ENCODE assay signal across 18 cellular contexts in genomic region chr5:148839960-148840359, GRCh38. TPM values are rescaled to one million over a fixed set of nuclear protein-coding genes. Genes with fewer than 3 reads are reported as not detected.
DNase-seq lines count a peak whose midpoint lies in the region; ATAC-seq and TF ChIP-seq lines count a peak whose summit lies in the region.
"Had no signal": no experiment of that assay in that cellular context is flagged by ENCODE, and none has a peak within 500 bp of the region (broad histone marks: within the 10 kb centered on the region; RNA-seq: fewer than 3 reads in every experiment).

No MANE protein-coding gene starts in this region.

- CTCF ChIA-PET in activated CD8-positive, alpha-beta T cell treated with anti-CD3 and anti-CD28 coated beads for 36 hours (lab: Charles Lee) = interaction anchor here (1.2 to 3.1 kb wide), 3 partner anchors 10 to 117 kb away, joined by 3 to 11 read pairs (median 4); no protein-coding TSS in a partner anchor
- CTCF ChIA-PET in activated CD8-positive, alpha-beta T cell treated with anti-CD3 and anti-CD28 coated beads, Interleukin-2, amount 10 ng/mL, durations not matched to agents 7 days and 5 days (lab: Charles Lee) = interaction anchor here (1.0 to 1.4 kb wide), 2 partner anchors 8 to 99 kb away, joined by 3 to 4 read pairs; no protein-coding TSS in a partner anchor

- H3K4me1 ChIP-seq in trophoblast cell (ENCODE audit: control insufficient read depth in 1 of 2, insufficient read depth in 2 of 2, low read length in 2 of 2) (peaks cover 0 to 4% of the 10 kb centered on the region in 2 experiments), transverse colon (peaks cover 0 to 4% (median 0%) of the 10 kb centered on the region in 4 donors)

- no peak overlapping the region for H3K9ac ChIP-seq in trophoblast cell (ENCODE audit: low read length)

- no peaks in the 10 kb centered on the region for H3K79me2 ChIP-seq in trophoblast cell (ENCODE audit: control insufficient read depth, insufficient read depth, low read length, poor library complexity)

- no peak overlapping the region for H3K4ac ChIP-seq in trophoblast cell (ENCODE audit: low read depth, low read length)

- H3K27me3 Mint-ChIP-seq in activated CD8-positive, alpha-beta T cell treated with anti-CD3 and anti-CD28 coated beads for 36 hours = peaks cover 2% of the 10 kb centered on the region
- peaks cover 35% of the 10 kb centered on the region for H3K27me3 Mint-ChIP-seq in activated CD8-positive, alpha-beta T cell treated with anti-CD3 and anti-CD28 coated beads, Interleukin-2, amount 10 ng/mL, durations not matched to agents 7 days and 5 days (ENCODE audit: low read depth)
- no peaks in the 10 kb centered on the region for H3K27me3 Mint-ChIP-seq in natural killer cell (ENCODE audit: low read depth in 2 of 2)

- in situ Hi-C loops in transverse colon (cut with MboI; ENCODE audit: low pct_ligation_motif_present in 1 of 4, low pct_unique_long_range_greater_than_20kb in 1 of 4, low sequenced_read_pairs in 3 of 4) = no loop called here

- H2BK12ac ChIP-seq in trophoblast cell (ENCODE audit: low read length) = no peak overlapping the region

- peaks cover 2% of the 10 kb centered on the region for H3K9me3 ChIP-seq in trophoblast cell (ENCODE audit: insufficient read depth, low read depth, low read length)
- no peaks in the 10 kb centered on the region for H3K9me3 ChIP-seq in transverse colon
- H3K9me3 ChIP-seq: stomach, vagina had no signal

- no peak overlapping the region for H3K4me2 ChIP-seq in trophoblast cell (ENCODE audit: low read length)

- H4K8ac ChIP-seq in trophoblast cell (ENCODE audit: low read depth, low read length) = no peak overlapping the region

- peak; percentile 31 for DNase-seq in activated CD8-positive, alpha-beta T cell treated with anti-CD3 and anti-CD28 coated beads for 36 hours
- DNase-seq in activated CD8-positive, alpha-beta T cell treated with anti-CD3 and anti-CD28 coated beads, Interleukin-2, amount 10 ng/mL, durations not matched to agents 7 days and 5 days = no peak
- DNase-seq in natural killer cell (peak; percentile 31), trophoblast cell (no peak), transverse colon (no peak), RPMI8226 (no peak)
- DNase-seq: cerebellar nuclear complex, HFFc6, islet precursor cell, NCI-H1417 treated with DMSO at 0.1 percent for 48 hours, NCI-H510A treated with DMSO at 0.1 percent for 48 hours, stomach, SW 1271 had no signal

- H4K12ac ChIP-seq in trophoblast cell (ENCODE audit: low read depth, low read length) = no peak overlapping the region

- H3K27ac Mint-ChIP-seq in activated CD8-positive, alpha-beta T cell treated with anti-CD3 and anti-CD28 coated beads for 36 hours = no peak overlapping the region
- no peak overlapping the region for H3K27ac Mint-ChIP-seq in activated CD8-positive, alpha-beta T cell treated with anti-CD3 and anti-CD28 coated beads, Interleukin-2, amount 10 ng/mL, durations not matched to agents 7 days and 5 days
- H3K27ac Mint-ChIP-seq in natural killer cell = peak overlapping the region; percentile 92 to 97
- H3K27ac Mint-ChIP-seq: HFFc6 had no signal

- H3K36me3 ChIP-seq in trophoblast cell (ENCODE audit: control insufficient read depth in 1 of 2, insufficient read depth in 2 of 2, low read length in 2 of 2) (no peaks in the 10 kb centered on the region), transverse colon (no peaks in the 10 kb centered on the region)
- H3K36me3 ChIP-seq: stomach, vagina had no signal

- H2AFZ ChIP-seq in trophoblast cell (ENCODE audit: insufficient read depth, low read length, poor library complexity) = no peak overlapping the region

- TF ChIP-seq CTCF in activated CD8-positive, alpha-beta T cell treated with anti-CD3 and anti-CD28 coated beads for 36 hours (IDR thresholded peaks at IDR 0.05) = no peak
- TF ChIP-seq CTCF in natural killer cell (IDR thresholded peaks at IDR 0.05) = no peak
- no peak for TF ChIP-seq CTCF in transverse colon (IDR thresholded peaks at IDR 0.05)

- H3K79me1 ChIP-seq in trophoblast cell (ENCODE audit: low read length) = no peaks in the 10 kb centered on the region

- ATAC-seq in activated CD8-positive, alpha-beta T cell treated with anti-CD3 and anti-CD28 coated beads for 36 hours = peak; percentile 46
- no peak for ATAC-seq in activated CD8-positive, alpha-beta T cell treated with anti-CD3 and anti-CD28 coated beads, Interleukin-2, amount 10 ng/mL, durations not matched to agents 7 days and 5 days
- ATAC-seq in GM21786 (IDR thresholded peaks at IDR 0.05; ENCODE audit: unreplicated experiment) (peak; percentile 91), HG03558 (IDR thresholded peaks at IDR 0.05; ENCODE audit: extremely low read depth, unreplicated experiment) (peak; percentile 57), natural killer cell (peak in 2 of 3 donors; percentile 19 to 35)
- ATAC-seq: Panc1 had no signal

- WGBS in trophoblast cell (ENCODE audit: extremely low coverage, insufficient coverage, insufficient read length) = no CpG with 5 or more reads among the region's 4 CpGs
- 96 to 100% methylated on average over 1 to 4 of the region's 4 CpGs for WGBS in transverse colon (ENCODE audit: low coverage in 1 of 2), 2 donors

- intact Hi-C loops in activated CD8-positive, alpha-beta T cell treated with anti-CD3 and anti-CD28 coated beads for 36 hours (cut with micrococcal nuclease) = no loop called here
- intact Hi-C loops in natural killer cell (cut with micrococcal nuclease) (loop anchor here (5.0 to 10.0 kb wide), 2 partner anchors 117 to 1035 kb away; no protein-coding TSS in a partner anchor), transverse colon (cut with DNase I; ENCODE audit: low total_unique reads) (no loop called here)

- H3K4me3 ChIP-seq in trophoblast cell (ENCODE audit: low read depth, low read length) = no peak overlapping the region
- H3K4me3 ChIP-seq in transverse colon = no peak overlapping the region
- H3K4me3 ChIP-seq: stomach, vagina had no signal

- H2BK120ac ChIP-seq in trophoblast cell (ENCODE audit: insufficient read depth, low read length, poor library complexity) = no peak overlapping the region

- POLR2A ChIA-PET in activated CD8-positive, alpha-beta T cell treated with anti-CD3 and anti-CD28 coated beads for 36 hours (lab: Charles Lee) = interaction anchor here (1.0 kb wide), 1 partner anchor 11 kb away, joined by 4 read pairs; no protein-coding TSS in a partner anchor
- POLR2A ChIA-PET in activated CD8-positive, alpha-beta T cell treated with anti-CD3 and anti-CD28 coated beads, Interleukin-2, amount 10 ng/mL, durations not matched to agents 7 days and 5 days (lab: Charles Lee) = interaction anchor here (1.6 kb wide), 1 partner anchor 28 kb away, joined by 3 read pairs; no protein-coding TSS in a partner anchor

- H3K36me3 Mint-ChIP-seq in activated CD8-positive, alpha-beta T cell treated with anti-CD3 and anti-CD28 coated beads for 36 hours (ENCODE audit: low read depth) = no peaks in the 10 kb centered on the region
- H3K36me3 Mint-ChIP-seq in activated CD8-positive, alpha-beta T cell treated with anti-CD3 and anti-CD28 coated beads, Interleukin-2, amount 10 ng/mL, durations not matched to agents 7 days and 5 days (ENCODE audit: low read depth) = no peaks in the 10 kb centered on the region
- peaks cover 13% of the 10 kb centered on the region for H3K36me3 Mint-ChIP-seq in natural killer cell

- H4K91ac ChIP-seq in trophoblast cell (ENCODE audit: low read depth, low read length) = no peak overlapping the region

- TF ChIP-seq POLR2A in transverse colon (IDR thresholded peaks at IDR 0.05) = no peak

- H3K27ac ChIP-seq in trophoblast cell (ENCODE audit: low read depth, low read length) (no peak overlapping the region), transverse colon (no peak overlapping the region)
- H3K27ac ChIP-seq: stomach, vagina had no signal

- H3K4me3 Mint-ChIP-seq in activated CD8-positive, alpha-beta T cell treated with anti-CD3 and anti-CD28 coated beads for 36 hours = no peak overlapping the region
- H3K4me3 Mint-ChIP-seq in activated CD8-positive, alpha-beta T cell treated with anti-CD3 and anti-CD28 coated beads, Interleukin-2, amount 10 ng/mL, durations not matched to agents 7 days and 5 days = no peak overlapping the region
- H3K4me3 Mint-ChIP-seq in natural killer cell = peak overlapping the region; percentile 76
- H3K4me3 Mint-ChIP-seq: HFFc6 had no signal

- H3K9me3 Mint-ChIP-seq in activated CD8-positive, alpha-beta T cell treated with anti-CD3 and anti-CD28 coated beads for 36 hours = no peaks in the 10 kb centered on the region
- no peaks in the 10 kb centered on the region for H3K9me3 Mint-ChIP-seq in activated CD8-positive, alpha-beta T cell treated with anti-CD3 and anti-CD28 coated beads, Interleukin-2, amount 10 ng/mL, durations not matched to agents 7 days and 5 days (ENCODE audit: insufficient read depth)
- no peaks in the 10 kb centered on the region for H3K9me3 Mint-ChIP-seq in natural killer cell
- H3K9me3 Mint-ChIP-seq: HFFc6 had no signal

- H3K14ac ChIP-seq in trophoblast cell (ENCODE audit: low read length) = no peak overlapping the region

- no peak overlapping the region for H2BK5ac ChIP-seq in trophoblast cell (ENCODE audit: low read depth, low read length, poor library complexity)

- peaks cover 24% of the 10 kb centered on the region for H3K4me1 Mint-ChIP-seq in activated CD8-positive, alpha-beta T cell treated with anti-CD3 and anti-CD28 coated beads for 36 hours (ENCODE audit: low read depth)
- peaks cover 16% of the 10 kb centered on the region for H3K4me1 Mint-ChIP-seq in activated CD8-positive, alpha-beta T cell treated with anti-CD3 and anti-CD28 coated beads, Interleukin-2, amount 10 ng/mL, durations not matched to agents 7 days and 5 days (ENCODE audit: low read depth)
- H3K4me1 Mint-ChIP-seq in natural killer cell = peaks cover 94 to 97% of the 10 kb centered on the region in 2 donors

- H3K27me3 ChIP-seq in trophoblast cell (ENCODE audit: insufficient read depth, low read length) = no peaks in the 10 kb centered on the region
- H3K27me3 ChIP-seq in transverse colon = no peaks in the 10 kb centered on the region
- H3K27me3 ChIP-seq: stomach, vagina had no signal

- no peak for TF ChIP-seq EP300 in transverse colon (IDR thresholded peaks at IDR 0.05; ENCODE audit: low read depth)

- no peak overlapping the region for H2AK5ac ChIP-seq in trophoblast cell (ENCODE audit: low read length)

- no peak overlapping the region for H3K18ac ChIP-seq in trophoblast cell (ENCODE audit: low read length)

- no peak overlapping the region for H3K23ac ChIP-seq in trophoblast cell (ENCODE audit: low read length)

RNA-seq across cellular contexts. Expression of gene ADRB2, which starts 13.5 kb away (rescaled TPM):
- under 1 TPM; 0.81 to 0.98 TPM for total RNA-seq in activated CD8-positive, alpha-beta T cell treated with anti-CD3 and anti-CD28 coated beads for 36 hours
- 1 to 10 TPM; 2.2 to 2.3 TPM for total RNA-seq in activated CD8-positive, alpha-beta T cell treated with anti-CD3 and anti-CD28 coated beads, Interleukin-2, amount 10 ng/mL, durations not matched to agents 7 days and 5 days
- total RNA-seq in natural killer cell (10 to 100 TPM; 47.1 to 78.9 (median 60.7) TPM), transverse colon (1 to 10 TPM in 3 of 4 donors, under 1 TPM in 1; 1.00 to 3.5 (median 1.7) TPM)
- 0.08 and 0.10 TPM in 2 replicates for polyA plus RNA-seq in trophoblast cell (2013)
- total RNA-seq: G401 had no signal

Comparison
In these comparisons a context has a peak if more than half of its experiments do, and no peak if none do; other contexts are left out.
1. DNase-seq: peak in activated CD8-positive, alpha-beta T cell treated with anti-CD3 and anti-CD28 coated beads for 36 hours (single experiment) and natural killer cell (single experiment); none in activated CD8-positive, alpha-beta T cell treated with anti-CD3 and anti-CD28 coated beads, Interleukin-2, amount 10 ng/mL, durations not matched to agents 7 days and 5 days (single experiment), trophoblast cell (0 of 2), transverse colon (single experiment) and RPMI8226 (single experiment).
2. H3K27ac Mint-ChIP-seq: peak in natural killer cell (2 of 2); none in activated CD8-positive, alpha-beta T cell treated with anti-CD3 and anti-CD28 coated beads for 36 hours (single experiment) and activated CD8-positive, alpha-beta T cell treated with anti-CD3 and anti-CD28 coated beads, Interleukin-2, amount 10 ng/mL, durations not matched to agents 7 days and 5 days (single experiment).
3. RNA of gene ADRB2, which starts 13.5 kb away (total RNA-seq): 47.1 to 78.9 TPM in natural killer cell; 2.2 to 2.3 TPM in activated CD8-positive, alpha-beta T cell treated with anti-CD3 and anti-CD28 coated beads, Interleukin-2, amount 10 ng/mL, durations not matched to agents 7 days and 5 days, 1.00 to 3.5 TPM in transverse colon and 0.81 to 0.98 TPM in activated CD8-positive, alpha-beta T cell treated with anti-CD3 and anti-CD28 coated beads for 36 hours; every median in the first group is over 10 times any median in the second.